ENCODE assay signal across 1 cellular context in genomic region chr7:45921699-45922519, GRCh38.
TF ChIP-seq lines count a peak whose summit lies in the region.

No MANE protein-coding gene starts in this region.

TF ChIP-seq in HCT116, 20 proteins besides CTCF, POLR2A, EP300 and RAD21:
- TF ChIP-seq EGR1 (IDR thresholded peaks at IDR 0.05; ENCODE audit: low read depth) (peak; percentile 29; the same call in 1 of the 2 replicates), ZFX (IDR thresholded peaks at IDR 0.05) (no peak), POLR2AphosphoS5 (IDR thresholded peaks at IDR 0.05; ENCODE audit: low read depth, low read length) (no peak), EZH2phosphoT487 (IDR thresholded peaks at IDR 0.05; ENCODE audit: borderline replicate concordance) (no peak), SIN3A (IDR thresholded peaks at IDR 0.05; ENCODE audit: low read depth) (no peak), SP1 (IDR thresholded peaks at IDR 0.05; ENCODE audit: low read depth) (no peak)
